In genomic region chr5:173187054-173187743, GRCh38 we compare ENCODE assay signal across 12 cellular contexts. TPM values are rescaled to one million over a fixed set of nuclear protein-coding genes. Genes with fewer than 3 reads are reported as not detected.
A peak's percentile ranks its signal among the peaks of the same experiment; 100 is the strongest.
DNase-seq lines count a peak whose midpoint lies in the region; ATAC-seq, FAIRE-seq and TF ChIP-seq lines count a peak whose summit lies in the region.
"Had no signal": no experiment of that assay in that cellular context is flagged by ENCODE, and none has a peak within 500 bp of the region (broad histone marks: within the 10 kb centered on the region; RNA-seq: fewer than 3 reads in every experiment).

No MANE protein-coding gene starts in this region.

- H3K27ac Mint-ChIP-seq in activated naive CD4-positive, alpha-beta T cell treated with anti-CD3 and anti-CD28 coated beads, Interleukin-2, amount 10 ng/mL, durations not matched to agents 7 days and 5 days = no peak overlapping the region
- H3K27ac Mint-ChIP-seq in chondrocyte (ENCODE audit: unreplicated experiment) = no peak overlapping the region
- no peak overlapping the region for H3K27ac Mint-ChIP-seq in stimulated activated naive CD8-positive, alpha-beta T cell treated with anti-CD3 and anti-CD28 coated beads, Interleukin-15, amount 100 ng/mL, for 72 hours

- H3K4me3 Mint-ChIP-seq in activated naive CD4-positive, alpha-beta T cell treated with anti-CD3 and anti-CD28 coated beads, Interleukin-2, amount 10 ng/mL, durations not matched to agents 7 days and 5 days = no peak overlapping the region
- no peak overlapping the region for H3K4me3 Mint-ChIP-seq in chondrocyte (ENCODE audit: unreplicated experiment)
- H3K4me3 Mint-ChIP-seq in stimulated activated naive CD8-positive, alpha-beta T cell treated with anti-CD3 and anti-CD28 coated beads, Interleukin-15, amount 100 ng/mL, for 72 hours = no peak overlapping the region

- no peaks in the 10 kb centered on the region for H3K9me3 ChIP-seq in MM.1S (replicated peaks; ENCODE audit: insufficient read depth, low read length)

- no peaks in the 10 kb centered on the region for H3K4me1 Mint-ChIP-seq in activated naive CD4-positive, alpha-beta T cell treated with anti-CD3 and anti-CD28 coated beads, Interleukin-2, amount 10 ng/mL, durations not matched to agents 7 days and 5 days
- H3K4me1 Mint-ChIP-seq in chondrocyte (ENCODE audit: low read depth) = no peaks in the 10 kb centered on the region
- H3K4me1 Mint-ChIP-seq in stimulated activated naive CD8-positive, alpha-beta T cell treated with anti-CD3 and anti-CD28 coated beads, Interleukin-15, amount 100 ng/mL, for 72 hours = no peaks in the 10 kb centered on the region

- H3K9me3 Mint-ChIP-seq in activated naive CD4-positive, alpha-beta T cell treated with anti-CD3 and anti-CD28 coated beads, Interleukin-2, amount 10 ng/mL, durations not matched to agents 7 days and 5 days = no peaks in the 10 kb centered on the region
- H3K9me3 Mint-ChIP-seq in chondrocyte (ENCODE audit: low read depth) = no peaks in the 10 kb centered on the region
- H3K9me3 Mint-ChIP-seq in stimulated activated naive CD8-positive, alpha-beta T cell treated with anti-CD3 and anti-CD28 coated beads, Interleukin-15, amount 100 ng/mL, for 72 hours = no peaks in the 10 kb centered on the region

- TF ChIP-seq CTCF in MM.1S (IDR thresholded peaks at IDR 0.05; ENCODE audit: low read length) (peak; percentile 34), chondrocyte (IDR thresholded peaks at IDR 0.05) (peak; percentile 13)

- no peaks in the 10 kb centered on the region for H3K79me2 ChIP-seq in MM.1S (ENCODE audit: low read length)

- peak; percentile 28 for DNase-seq in activated naive CD4-positive, alpha-beta T cell treated with anti-CD3 and anti-CD28 coated beads, Interleukin-2, amount 10 ng/mL, durations not matched to agents 7 days and 5 days
- DNase-seq in activated naive CD4-positive, alpha-beta T cell (lab: John Stamatoyannopoulos, UW) = no peak
- DNase-seq in MM.1S = peak; percentile 50
- DNase-seq in chondrocyte (ENCODE audit: low spot score) = no peak
- DNase-seq in stimulated activated naive CD8-positive, alpha-beta T cell treated with anti-CD3 and anti-CD28 coated beads, Interleukin-15, amount 100 ng/mL, for 72 hours = peak in 1 of 2 donors; percentile 20
- DNase-seq in posterior cingulate gyrus = no peak
- no peak for DNase-seq in GM19239 (ENCODE audit: insufficient read length, low spot score)
- DNase-seq in frontal cortex (ENCODE audit: low spot score in 2 of 2) = no peak
- DNase-seq: activated gamma-delta T cell, NCI-H446, T1000 had no signal

- peak; percentile 87 for ATAC-seq in stimulated activated naive CD8-positive, alpha-beta T cell treated with anti-CD3 and anti-CD28 coated beads, Interleukin-15, amount 100 ng/mL, for 72 hours

- no peaks in the 10 kb centered on the region for H3K9me2 ChIP-seq in MM.1S (replicated peaks; ENCODE audit: insufficient read depth, low read length)

- H3K27me3 Mint-ChIP-seq in activated naive CD4-positive, alpha-beta T cell treated with anti-CD3 and anti-CD28 coated beads, Interleukin-2, amount 10 ng/mL, durations not matched to agents 7 days and 5 days = peaks cover 4% of the 10 kb centered on the region
- H3K27me3 Mint-ChIP-seq in chondrocyte (ENCODE audit: low read depth) = no peaks in the 10 kb centered on the region
- H3K27me3 Mint-ChIP-seq in stimulated activated naive CD8-positive, alpha-beta T cell treated with anti-CD3 and anti-CD28 coated beads, Interleukin-15, amount 100 ng/mL, for 72 hours = peaks cover 1% of the 10 kb centered on the region

- H2AFZ ChIP-seq in MM.1S (ENCODE audit: low read length) = no peak overlapping the region

- no peaks in the 10 kb centered on the region; the same call in 1 of the 2 replicates for H3F3A ChIP-seq in MM.1S (ENCODE audit: insufficient read depth, low read length)

- H4K20me1 ChIP-seq in MM.1S (ENCODE audit: insufficient read depth, low read length) = no peaks in the 10 kb centered on the region

- no peak for FAIRE-seq in GM19239 (lab: Jason Lieb, UNC)
- no peak for FAIRE-seq in frontal cortex (lab: Jason Lieb, UNC)

- H3K36me3 Mint-ChIP-seq in activated naive CD4-positive, alpha-beta T cell treated with anti-CD3 and anti-CD28 coated beads, Interleukin-2, amount 10 ng/mL, durations not matched to agents 7 days and 5 days = no peaks in the 10 kb centered on the region
- no peaks in the 10 kb centered on the region for H3K36me3 Mint-ChIP-seq in chondrocyte (ENCODE audit: low read depth)

- H3K9ac ChIP-seq in MM.1S (ENCODE audit: low read length) = no peak overlapping the region

- no peak overlapping the region for H3K4me2 ChIP-seq in MM.1S (ENCODE audit: low read depth, low read length)

- H3K27ac ChIP-seq in MM.1S (ENCODE audit: low read length) = no peak overlapping the region
- H3K27ac ChIP-seq: C4-2B had no signal

- CTCF ChIA-PET in activated naive CD4-positive, alpha-beta T cell treated with anti-CD3 and anti-CD28 coated beads, Interleukin-2, amount 10 ng/mL, durations not matched to agents 7 days and 5 days (lab: Charles Lee) = interaction anchor here (0.6 kb wide), 1 partner anchor 20 kb away, joined by 3 read pairs; no protein-coding TSS in a partner anchor

- H3K4me3 ChIP-seq in MM.1S (ENCODE audit: low read length) = no peak overlapping the region

- no peaks in the 10 kb centered on the region for H3K36me3 ChIP-seq in MM.1S (replicated peaks; ENCODE audit: insufficient read depth, low read length)

- intact Hi-C loops in posterior cingulate gyrus (cut with DNase I) = no loop called here

- no peaks in the 10 kb centered on the region for H3K27me3 ChIP-seq in MM.1S (replicated peaks; ENCODE audit: insufficient read depth, low read length)

- no peaks in the 10 kb centered on the region for H3K4me1 ChIP-seq in MM.1S (ENCODE audit: low read length)

RNA-seq across cellular contexts. Expression of gene BNIP1, which starts 42.9 kb away (rescaled TPM):
- total RNA-seq in chondrocyte = 9.4 to 11.2 TPM (median 9.5 TPM) in 3 replicates
- total RNA-seq in frontal cortex = 16.3 TPM

RNA-seq across cellular contexts. Expression of gene NKX2-5, which starts 47.8 kb away (rescaled TPM):
- 14.8 to 23.7 TPM (median 15.4 TPM) in 3 replicates for total RNA-seq in chondrocyte
- not detected for total RNA-seq in frontal cortex

Comparison
In these comparisons a context has a peak if more than half of its experiments do, and no peak if none do; other contexts are left out.
1. DNase-seq: peak in activated naive CD4-positive, alpha-beta T cell treated with anti-CD3 and anti-CD28 coated beads, Interleukin-2, amount 10 ng/mL, durations not matched to agents 7 days and 5 days (single experiment) and MM.1S (single experiment); none in activated naive CD4-positive, alpha-beta T cell (0 of 4), chondrocyte (single experiment), posterior cingulate gyrus (0 of 10), GM19239 (single experiment) and frontal cortex (0 of 2).
2. RNA of gene NKX2-5, which starts 47.8 kb away (total RNA-seq): 14.8 to 23.7 TPM in chondrocyte; not detected in frontal cortex (single experiment); every median in the first group is over 10 times any median in the second.